ENCODE assay signal across 8 cellular contexts in genomic region chr7:151226875-151227782, GRCh38. TPM values are rescaled to one million over a fixed set of nuclear protein-coding genes. Genes with fewer than 3 reads are reported as not detected.
A peak's percentile ranks its signal among the peaks of the same experiment; 100 is the strongest.
DNase-seq lines count a peak whose midpoint lies in the region; ATAC-seq and TF ChIP-seq lines count a peak whose summit lies in the region.

TSS of gene ABCF2 (minus strand) at chr7:151227205. CDS start at chr7:151226458, 747 bp downstream.

- no peaks in the 10 kb centered on the region for H3K9me3 ChIP-seq in spleen

- H3K4me1 Mint-ChIP-seq in activated B cell treated with CpG ODN at 0.5 μM for 24 hours (peaks cover 41% of the 10 kb centered on the region), immature natural killer cell (peaks cover 41 to 45% of the 10 kb centered on the region in 2 donors)

- peaks cover 4 to 33% (median 27%) of the 10 kb centered on the region in 6 donors for H3K36me3 ChIP-seq in spleen

- POLR2A ChIA-PET in activated B cell treated with CpG ODN at 0.5 μM for 24 hours (lab: Charles Lee): interaction anchor here (0.5 to 1.7 kb wide), 18 partner anchors 13 to 650 kb away, joined by 3 to 12 read pairs (median 3); partner anchors contain the start of genes ABCB8, FASTK, NUB1 and PRKAG2

- H3K27me3 Mint-ChIP-seq in activated B cell treated with CpG ODN at 0.5 μM for 24 hours (no peaks in the 10 kb centered on the region), immature natural killer cell (ENCODE audit: low read depth in 3 of 3) (peaks cover 5 to 16% (median 5%) of the 10 kb centered on the region in 3 donors)

- no peak for TF ChIP-seq CTCF in activated B cell treated with CpG ODN at 0.5 μM for 24 hours (IDR thresholded peaks at IDR 0.05)
- peak in 3 of 11 experiments; percentile 14 to 46 (median 32) for TF ChIP-seq CTCF in spleen (IDR thresholded peaks at IDR 0.05 in 8 of 11, conservative IDR thresholded peaks at IDR 0.05 in 3 of 11)

- peak; percentile 99 for ATAC-seq in HG03196 (IDR thresholded peaks at IDR 0.05; ENCODE audit: unreplicated experiment)
- ATAC-seq in activated B cell treated with CpG ODN at 0.5 μM for 24 hours (ENCODE audit: low read depth): peak; percentile 99

- intact Hi-C loops in activated B cell treated with CpG ODN at 0.5 μM for 24 hours (cut with micrococcal nuclease): loop anchor here (1.0 to 10.0 kb wide), 12 partner anchors 18 to 1512 kb away; partner anchors contain the start of genes ABCB8, FASTK, PRKAG2 and RHEB
- intact Hi-C loops in spleen (cut with DNase I; ENCODE audit: low total_unique reads): no loop called here

- DNase-seq in AG08395 (ENCODE audit: low spot score): peak; percentile 99
- DNase-seq in NCI-H345 (lab: John Stamatoyannopoulos, UW): peak; percentile 98
- peak; percentile 97 for DNase-seq in activated B cell treated with CpG ODN at 0.5 μM for 24 hours
- DNase-seq in caudate nucleus (lab: John Stamatoyannopoulos, UW): peak; percentile 92 to 100 (median 98)
- peak; percentile 94 to 96 (median 95) for DNase-seq in immature natural killer cell
- DNase-seq in spleen: peak; percentile 100

- H3K27ac Mint-ChIP-seq in activated B cell treated with CpG ODN at 0.5 μM for 24 hours (peak within 1 kb of the TSS; percentile 91), immature natural killer cell (peak within 1 kb of the TSS; percentile 92 to 97 (median 94))

- peak within 1 kb of the TSS; percentile 48 to 94 (median 90) for H3K4me3 ChIP-seq in spleen

- TF ChIP-seq POLR2A in GM18951 (IDR thresholded peaks at IDR 0.05; ENCODE audit: extremely low read depth, insufficient read depth, insufficient read length): peak; percentile 81
- peak; percentile 5 to 31 (median 7) for TF ChIP-seq POLR2A in spleen (IDR thresholded peaks at IDR 0.05)

- peak within 1 kb of the TSS; percentile 90 for H3K27ac ChIP-seq in caudate nucleus (ENCODE audit: low read depth, low read length)
- peak within 1 kb of the TSS; percentile 43 to 89 (median 79) for H3K27ac ChIP-seq in spleen

- WGBS in spleen, 5 donors: 0 to 1% (median 0%) methylated on average over 59 to 68 of the region's 68 CpGs

- H3K4me1 ChIP-seq in spleen: peaks cover 17 to 46% (median 34%) of the 10 kb centered on the region in 6 donors

- peak within 1 kb of the TSS; percentile 99 for H3K4me3 Mint-ChIP-seq in activated B cell treated with CpG ODN at 0.5 μM for 24 hours
- peak within 1 kb of the TSS; percentile 92 to 99 (median 97) for H3K4me3 Mint-ChIP-seq in immature natural killer cell

- H3K9me3 Mint-ChIP-seq in activated B cell treated with CpG ODN at 0.5 μM for 24 hours (no peaks in the 10 kb centered on the region), immature natural killer cell (no peaks in the 10 kb centered on the region)

- H3K36me3 Mint-ChIP-seq in activated B cell treated with CpG ODN at 0.5 μM for 24 hours (ENCODE audit: low read depth): peaks cover 43% of the 10 kb centered on the region
- peaks cover 20 to 23% (median 21%) of the 10 kb centered on the region in 3 donors for H3K36me3 Mint-ChIP-seq in immature natural killer cell

- in situ Hi-C loops in GM18951 (cut with MboI; ENCODE audit: low sequenced_read_pairs, unreplicated experiment): no loop called here

- H3K27me3 ChIP-seq in spleen (replicated peaks in 1 of 7): no peaks in the 10 kb centered on the region

- CTCF ChIA-PET in activated B cell treated with CpG ODN at 0.5 μM for 24 hours (lab: Charles Lee): interaction anchor here (0.7 to 1.2 kb wide), 5 partner anchors 16 to 311 kb away, joined by 3 to 9 read pairs (median 4); no protein-coding TSS in a partner anchor

RNA-seq across cellular contexts. Expression of gene ABCF2, which starts in this region (rescaled TPM):
- total RNA-seq in activated B cell treated with CpG ODN at 0.5 μM for 24 hours (47.3 and 52.4 TPM in 2 replicates), spleen (10 to 100 TPM; 22.7 to 30.0 (median 29.8) TPM)
- polyA plus RNA-seq in immature natural killer cell (10 to 100 TPM; 24.2 to 35.4 (median 31.7) TPM), spleen (10 to 100 TPM in 2 of 3 donors, 1 to 10 TPM in 1; 9.2 to 19.3 (median 12.9) TPM)

Comparison
In these comparisons a context has a peak if more than half of its experiments do, and no peak if none do; other contexts are left out.
1. Peak in every context shown above with its lines: DNase-seq, ATAC-seq, H3K4me3 ChIP-seq and H3K27ac ChIP-seq.